ENCODE assay signal across 8 cellular contexts in genomic region chr13:25300861-25301346, GRCh38. TPM values are rescaled to one million over a fixed set of nuclear protein-coding genes. Genes with fewer than 3 reads are reported as not detected.
DNase-seq lines count a peak whose midpoint lies in the region; ATAC-seq, FAIRE-seq and TF ChIP-seq lines count a peak whose summit lies in the region.

No MANE protein-coding gene starts in this region.

- H2AFZ ChIP-seq in Loucy (ENCODE audit: low read length) (peak overlapping the region; percentile 88), astrocyte (ENCODE audit: low read depth, low read length) (peak overlapping the region; percentile 96)

- H3K4me1 ChIP-seq in Loucy (ENCODE audit: insufficient read depth, low read length, poor library complexity, severe bottlenecking) (peaks cover 29% of the 10 kb centered on the region), astrocyte (ENCODE audit: insufficient read depth, low read length) (peaks cover 10% of the 10 kb centered on the region)

- H3K9ac ChIP-seq in Loucy (ENCODE audit: low read depth, low read length, poor library complexity, severe bottlenecking) = peak overlapping the region; percentile 94
- peak overlapping the region; percentile 96 for H3K9ac ChIP-seq in astrocyte (ENCODE audit: low read length)

- H3K4me3 Mint-ChIP-seq in astrocyte (ENCODE audit: unreplicated experiment) = peak overlapping the region; percentile 98

- no peaks in the 10 kb centered on the region for H3K9me3 Mint-ChIP-seq in astrocyte (ENCODE audit: unreplicated experiment)

- H3K27ac ChIP-seq in C4-2B (peak overlapping the region; percentile 84), astrocyte (ENCODE audit: low read depth, low read length) (peak overlapping the region; percentile 96)

- H3K27me3 ChIP-seq in Loucy (ENCODE audit: insufficient read depth, low read length, poor library complexity, severe bottlenecking) = no peaks in the 10 kb centered on the region
- peaks cover 9% of the 10 kb centered on the region for H3K27me3 ChIP-seq in astrocyte (ENCODE audit: insufficient read depth, low read length)

- TF ChIP-seq CTCF in C4-2B (conservative IDR thresholded peaks at IDR 0.05) (no peak), Loucy (conservative IDR thresholded peaks at IDR 0.05; ENCODE audit: low read length) (no peak), astrocyte (IDR thresholded peaks at IDR 0.05; ENCODE audit: insufficient read depth, low read depth, low read length) (no peak), GM20000 (IDR thresholded peaks at IDR 0.05; ENCODE audit: extremely low read depth, missing control alignments) (no peak)

- peak; percentile 19 for ATAC-seq in GM21619 (IDR thresholded peaks at IDR 0.05; ENCODE audit: unreplicated experiment)

- no peak for DNase-seq in astrocyte (ENCODE audit: low read depth)
- peak; percentile 12 for DNase-seq in stimulated activated CD4-positive, alpha-beta T cell treated with anti-CD3 and anti-CD28 coated beads, Interleukin-1b, Interleukin-23, amount 100 ng/mL, for 48 hours
- no peak for DNase-seq in NCI-H526 treated with DMSO at 0.1 percent for 48 hours (lab: John Stamatoyannopoulos, UW)
- no peak for DNase-seq in GM20000 (ENCODE audit: low spot score)

- H3K9me2 ChIP-seq in Loucy (replicated peaks; ENCODE audit: low read depth, low read length) = no peaks in the 10 kb centered on the region

- H4K20me1 ChIP-seq in Loucy (ENCODE audit: insufficient read depth, low read length, poor library complexity, severe bottlenecking) (peaks cover 41% of the 10 kb centered on the region), astrocyte (ENCODE audit: insufficient read depth, low read length) (peaks cover 29% of the 10 kb centered on the region)

- peak overlapping the region; percentile 94 for H3K27ac Mint-ChIP-seq in astrocyte (ENCODE audit: unreplicated experiment)

- H3K4me1 Mint-ChIP-seq in astrocyte (ENCODE audit: low read depth, unreplicated experiment) = peaks cover 9% of the 10 kb centered on the region

- no peaks in the 10 kb centered on the region for H3F3A ChIP-seq in Loucy (ENCODE audit: low read depth)

- no peak for FAIRE-seq in astrocyte (lab: Jason Lieb, UNC)

- H3K27me3 Mint-ChIP-seq in astrocyte (ENCODE audit: low read depth, unreplicated experiment) = no peaks in the 10 kb centered on the region

- H3K4me3 ChIP-seq in Loucy (ENCODE audit: low read length, poor library complexity, severe bottlenecking) (peak overlapping the region; percentile 88), astrocyte (ENCODE audit: insufficient read depth, low read depth, low read length) (peak overlapping the region; percentile 86), iPS-18c (ENCODE audit: insufficient read depth, low read depth, low read length) (peak overlapping the region; percentile 86)

- H3K9me3 ChIP-seq in Loucy (ENCODE audit: insufficient read depth, low read depth, low read length) = no peaks in the 10 kb centered on the region
- H3K9me3 ChIP-seq in astrocyte (ENCODE audit: insufficient read depth, low read depth, low read length) = no peaks in the 10 kb centered on the region
- H3K9me3 ChIP-seq in iPS-18c (ENCODE audit: control insufficient read depth, insufficient read depth, low read length) = no peaks in the 10 kb centered on the region

- peak overlapping the region; percentile 91 for H3K4me2 ChIP-seq in Loucy (ENCODE audit: low read depth, low read length, poor library complexity, severe bottlenecking)
- peak overlapping the region; percentile 87 for H3K4me2 ChIP-seq in astrocyte (ENCODE audit: low read length)

- H3K79me2 ChIP-seq in Loucy (ENCODE audit: insufficient read depth, low read length) (peaks cover 50% of the 10 kb centered on the region), astrocyte (ENCODE audit: insufficient read depth, low read length) (peaks cover 44% of the 10 kb centered on the region)

- peaks cover 2% of the 10 kb centered on the region for H3K36me3 Mint-ChIP-seq in astrocyte (ENCODE audit: low read depth, unreplicated experiment)

- H3K36me3 ChIP-seq in Loucy (ENCODE audit: insufficient read depth, low read length) (no peaks in the 10 kb centered on the region), astrocyte (ENCODE audit: insufficient read depth, low read length) (peaks cover 3% of the 10 kb centered on the region)

RNA-seq across cellular contexts. Expression of gene NUP58, which starts 0.5 kb away (rescaled TPM):
- total RNA-seq in astrocyte = 50.2 and 53.2 TPM in 2 replicates

RNA-seq across cellular contexts. Expression of gene MTMR6, which starts 13.6 kb away (rescaled TPM):
- 18.5 and 19.3 TPM in 2 replicates for total RNA-seq in astrocyte
